ENCODE assay signal across 2 cellular contexts in the genomic region with DNA sequence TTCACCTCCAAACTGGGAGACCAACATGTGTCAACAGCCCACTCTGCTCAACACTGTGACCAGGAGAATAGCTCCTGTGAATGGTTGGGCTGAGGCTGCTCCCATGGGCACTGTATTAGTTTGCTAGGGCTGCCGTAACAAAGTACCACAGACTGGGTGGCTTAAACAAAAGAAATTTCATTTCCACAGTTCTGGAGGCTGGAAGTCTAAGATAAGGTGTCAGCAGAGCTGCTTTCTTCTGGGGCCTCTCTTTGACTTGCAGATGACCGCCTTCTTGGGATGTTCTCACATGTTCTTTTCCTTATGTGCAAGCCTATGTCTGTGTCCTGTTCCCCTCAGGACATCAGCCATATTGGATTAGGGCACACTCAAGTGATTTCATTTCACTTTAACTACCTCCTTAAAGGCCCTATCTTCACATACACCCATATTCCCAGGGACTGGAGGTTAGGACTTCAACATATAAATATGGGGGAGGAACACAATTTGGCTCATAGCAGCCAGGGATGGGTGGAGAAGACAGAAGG.
TF ChIP-seq lines count a peak whose summit lies in the region.

No MANE protein-coding gene starts in this region.

TF ChIP-seq in IMR-90, 13 proteins besides CTCF, POLR2A, EP300 and RAD21:
- no peak for TF ChIP-seq RCOR1 (IDR thresholded peaks at IDR 0.05; ENCODE audit: insufficient replicate concordance, low read length)

TF ChIP-seq in K562, 482 proteins besides CTCF, POLR2A, EP300 and RAD21 (continues in another document):
- TF ChIP-seq, protein P1, sequence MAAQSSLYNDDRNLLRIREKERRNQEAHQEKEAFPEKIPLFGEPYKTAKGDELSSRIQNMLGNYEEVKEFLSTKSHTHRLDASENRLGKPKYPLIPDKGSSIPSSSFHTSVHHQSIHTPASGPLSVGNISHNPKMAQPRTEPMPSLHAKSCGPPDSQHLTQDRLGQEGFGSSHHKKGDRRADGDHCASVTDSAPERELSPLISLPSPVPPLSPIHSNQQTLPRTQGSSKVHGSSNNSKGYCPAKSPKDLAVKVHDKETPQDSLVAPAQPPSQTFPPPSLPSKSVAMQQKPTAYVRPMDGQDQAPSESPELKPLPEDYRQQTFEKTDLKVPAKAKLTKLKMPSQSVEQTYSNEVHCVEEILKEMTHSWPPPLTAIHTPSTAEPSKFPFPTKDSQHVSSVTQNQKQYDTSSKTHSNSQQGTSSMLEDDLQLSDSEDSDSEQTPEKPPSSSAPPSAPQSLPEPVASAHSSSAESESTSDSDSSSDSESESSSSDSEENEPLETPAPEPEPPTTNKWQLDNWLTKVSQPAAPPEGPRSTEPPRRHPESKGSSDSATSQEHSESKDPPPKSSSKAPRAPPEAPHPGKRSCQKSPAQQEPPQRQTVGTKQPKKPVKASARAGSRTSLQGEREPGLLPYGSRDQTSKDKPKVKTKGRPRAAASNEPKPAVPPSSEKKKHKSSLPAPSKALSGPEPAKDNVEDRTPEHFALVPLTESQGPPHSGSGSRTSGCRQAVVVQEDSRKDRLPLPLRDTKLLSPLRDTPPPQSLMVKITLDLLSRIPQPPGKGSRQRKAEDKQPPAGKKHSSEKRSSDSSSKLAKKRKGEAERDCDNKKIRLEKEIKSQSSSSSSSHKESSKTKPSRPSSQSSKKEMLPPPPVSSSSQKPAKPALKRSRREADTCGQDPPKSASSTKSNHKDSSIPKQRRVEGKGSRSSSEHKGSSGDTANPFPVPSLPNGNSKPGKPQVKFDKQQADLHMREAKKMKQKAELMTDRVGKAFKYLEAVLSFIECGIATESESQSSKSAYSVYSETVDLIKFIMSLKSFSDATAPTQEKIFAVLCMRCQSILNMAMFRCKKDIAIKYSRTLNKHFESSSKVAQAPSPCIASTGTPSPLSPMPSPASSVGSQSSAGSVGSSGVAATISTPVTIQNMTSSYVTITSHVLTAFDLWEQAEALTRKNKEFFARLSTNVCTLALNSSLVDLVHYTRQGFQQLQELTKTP (IDR thresholded peaks at IDR 0.05; ENCODE audit: low read depth in 1 of 2, partially characterized antibody in 2 of 2): peak; percentile 54 to 82
- no peak for TF ChIP-seq CSDE1 (IDR thresholded peaks at IDR 0.05)
- peak; percentile 11; the same call in 1 of the 2 replicates for TF ChIP-seq MYC (IDR thresholded peaks at IDR 0.05; ENCODE audit: low read depth, low read length)
- 0 out of 2 replicates have a peak, but pooled peaks have one; percentile 13 for TF ChIP-seq MYC (CRISPR knock-in tag; IDR thresholded peaks at IDR 0.05; ENCODE audit: borderline replicate concordance, low read depth)
- TF ChIP-seq POLR2G (IDR thresholded peaks at IDR 0.05; ENCODE audit: low read depth, low read length): peak; percentile 36; the same call in 1 of the 2 replicates
- peak in 1 of 2 experiments; percentile 66; a peak in 2 of 4 replicates for TF ChIP-seq TBL1XR1 (IDR thresholded peaks at IDR 0.05; ENCODE audit: low read length in 2 of 2)
- TF ChIP-seq YY1 (IDR thresholded peaks at IDR 0.05; ENCODE audit: borderline replicate concordance in 1 of 3, control insufficient read depth in 1 of 3, extremely low read depth in 1 of 3, insufficient read depth in 3 of 3, insufficient read length in 1 of 3, insufficient replicate concordance in 2 of 3, low read depth in 1 of 3, low read length in 2 of 3): peak in 2 of 3 experiments; percentile 32 to 65
- peak; percentile 22; the same call in 1 of the 2 replicates for TF ChIP-seq ETV5 (CRISPR knock-in tag; IDR thresholded peaks at IDR 0.05; ENCODE audit: low read depth)
- TF ChIP-seq EHMT2 (IDR thresholded peaks at IDR 0.05): peak; percentile 47; the same call in 1 of the 2 replicates
- TF ChIP-seq, protein P2, sequence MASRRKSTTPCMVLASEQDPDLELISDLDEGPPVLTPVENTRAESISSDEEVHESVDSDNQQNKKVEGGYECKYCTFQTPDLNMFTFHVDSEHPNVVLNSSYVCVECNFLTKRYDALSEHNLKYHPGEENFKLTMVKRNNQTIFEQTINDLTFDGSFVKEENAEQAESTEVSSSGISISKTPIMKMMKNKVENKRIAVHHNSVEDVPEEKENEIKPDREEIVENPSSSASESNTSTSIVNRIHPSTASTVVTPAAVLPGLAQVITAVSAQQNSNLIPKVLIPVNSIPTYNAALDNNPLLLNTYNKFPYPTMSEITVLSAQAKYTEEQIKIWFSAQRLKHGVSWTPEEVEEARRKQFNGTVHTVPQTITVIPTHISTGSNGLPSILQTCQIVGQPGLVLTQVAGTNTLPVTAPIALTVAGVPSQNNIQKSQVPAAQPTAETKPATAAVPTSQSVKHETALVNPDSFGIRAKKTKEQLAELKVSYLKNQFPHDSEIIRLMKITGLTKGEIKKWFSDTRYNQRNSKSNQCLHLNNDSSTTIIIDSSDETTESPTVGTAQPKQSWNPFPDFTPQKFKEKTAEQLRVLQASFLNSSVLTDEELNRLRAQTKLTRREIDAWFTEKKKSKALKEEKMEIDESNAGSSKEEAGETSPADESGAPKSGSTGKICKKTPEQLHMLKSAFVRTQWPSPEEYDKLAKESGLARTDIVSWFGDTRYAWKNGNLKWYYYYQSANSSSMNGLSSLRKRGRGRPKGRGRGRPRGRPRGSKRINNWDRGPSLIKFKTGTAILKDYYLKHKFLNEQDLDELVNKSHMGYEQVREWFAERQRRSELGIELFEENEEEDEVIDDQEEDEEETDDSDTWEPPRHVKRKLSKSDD (conservative IDR thresholded peaks at IDR 0.05; ENCODE audit: low read length): no peak
- no peak for TF ChIP-seq HIVEP1 (CRISPR knock-in tag; IDR thresholded peaks at IDR 0.05)
- TF ChIP-seq DMBX1 (CRISPR knock-in tag; IDR thresholded peaks at IDR 0.05; ENCODE audit: borderline replicate concordance): 0 out of 2 replicates have a peak, but pooled peaks have one; percentile 17
- TF ChIP-seq ZNF584 (CRISPR knock-in tag; IDR thresholded peaks at IDR 0.05; ENCODE audit: low read depth): peak; percentile 37; the same call in 1 of the 2 replicates
- peak; percentile 25; the same call in 1 of the 2 replicates for TF ChIP-seq ATF7 (IDR thresholded peaks at IDR 0.05)
- TF ChIP-seq, protein P3, sequence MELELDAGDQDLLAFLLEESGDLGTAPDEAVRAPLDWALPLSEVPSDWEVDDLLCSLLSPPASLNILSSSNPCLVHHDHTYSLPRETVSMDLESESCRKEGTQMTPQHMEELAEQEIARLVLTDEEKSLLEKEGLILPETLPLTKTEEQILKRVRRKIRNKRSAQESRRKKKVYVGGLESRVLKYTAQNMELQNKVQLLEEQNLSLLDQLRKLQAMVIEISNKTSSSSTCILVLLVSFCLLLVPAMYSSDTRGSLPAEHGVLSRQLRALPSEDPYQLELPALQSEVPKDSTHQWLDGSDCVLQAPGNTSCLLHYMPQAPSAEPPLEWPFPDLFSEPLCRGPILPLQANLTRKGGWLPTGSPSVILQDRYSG (tag; conservative IDR thresholded peaks at IDR 0.05; ENCODE audit: low read depth): peak; percentile 75; the same call in 1 of the 2 replicates
- no peak for TF ChIP-seq ATF1 (CRISPR knock-in tag; IDR thresholded peaks at IDR 0.05)
- peak; percentile 12; the same call in 1 of the 2 replicates for TF ChIP-seq ATF1 (tag; IDR thresholded peaks at IDR 0.05)
- TF ChIP-seq ZBED1 (IDR thresholded peaks at IDR 0.05): peak; percentile 62; the same call in 1 of the 2 replicates
- TF ChIP-seq HCFC1 (IDR thresholded peaks at IDR 0.05; ENCODE audit: low read depth, low read length): peak; percentile 11; the same call in 1 of the 2 replicates
- TF ChIP-seq SRSF1 (IDR thresholded peaks at IDR 0.05; ENCODE audit: low read depth, low read length): no peak
- TF ChIP-seq HDAC1 (IDR thresholded peaks at IDR 0.05): peak in 1 of 2 experiments; percentile 68; a peak in 3 of 4 replicates
- peak; percentile 47; the same call in 1 of the 2 replicates for TF ChIP-seq ZBTB17 (CRISPR knock-in tag; IDR thresholded peaks at IDR 0.05)
- TF ChIP-seq SOX6 (IDR thresholded peaks at IDR 0.05): peak; percentile 66
- no peak for TF ChIP-seq CHD1 (IDR thresholded peaks at IDR 0.05; ENCODE audit: low read length)
- TF ChIP-seq RCOR1 (IDR thresholded peaks at IDR 0.05; ENCODE audit: borderline replicate concordance in 1 of 2, low read depth in 2 of 2, low read length in 2 of 2): no peak
- TF ChIP-seq, protein P4, sequence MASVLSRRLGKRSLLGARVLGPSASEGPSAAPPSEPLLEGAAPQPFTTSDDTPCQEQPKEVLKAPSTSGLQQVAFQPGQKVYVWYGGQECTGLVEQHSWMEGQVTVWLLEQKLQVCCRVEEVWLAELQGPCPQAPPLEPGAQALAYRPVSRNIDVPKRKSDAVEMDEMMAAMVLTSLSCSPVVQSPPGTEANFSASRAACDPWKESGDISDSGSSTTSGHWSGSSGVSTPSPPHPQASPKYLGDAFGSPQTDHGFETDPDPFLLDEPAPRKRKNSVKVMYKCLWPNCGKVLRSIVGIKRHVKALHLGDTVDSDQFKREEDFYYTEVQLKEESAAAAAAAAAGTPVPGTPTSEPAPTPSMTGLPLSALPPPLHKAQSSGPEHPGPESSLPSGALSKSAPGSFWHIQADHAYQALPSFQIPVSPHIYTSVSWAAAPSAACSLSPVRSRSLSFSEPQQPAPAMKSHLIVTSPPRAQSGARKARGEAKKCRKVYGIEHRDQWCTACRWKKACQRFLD (CRISPR knock-in tag; IDR thresholded peaks at IDR 0.05): peak; percentile 55; the same call in 1 of the 2 replicates
- no peak; the same call in none of the 2 replicates for TF ChIP-seq NBN (IDR thresholded peaks at IDR 0.05; ENCODE audit: low read depth)
- TF ChIP-seq RBBP5 (IDR thresholded peaks at IDR 0.05; ENCODE audit: borderline replicate concordance, insufficient read depth, low read length, poor library complexity, severe bottlenecking): peak; percentile 50
- TF ChIP-seq, protein P5, sequence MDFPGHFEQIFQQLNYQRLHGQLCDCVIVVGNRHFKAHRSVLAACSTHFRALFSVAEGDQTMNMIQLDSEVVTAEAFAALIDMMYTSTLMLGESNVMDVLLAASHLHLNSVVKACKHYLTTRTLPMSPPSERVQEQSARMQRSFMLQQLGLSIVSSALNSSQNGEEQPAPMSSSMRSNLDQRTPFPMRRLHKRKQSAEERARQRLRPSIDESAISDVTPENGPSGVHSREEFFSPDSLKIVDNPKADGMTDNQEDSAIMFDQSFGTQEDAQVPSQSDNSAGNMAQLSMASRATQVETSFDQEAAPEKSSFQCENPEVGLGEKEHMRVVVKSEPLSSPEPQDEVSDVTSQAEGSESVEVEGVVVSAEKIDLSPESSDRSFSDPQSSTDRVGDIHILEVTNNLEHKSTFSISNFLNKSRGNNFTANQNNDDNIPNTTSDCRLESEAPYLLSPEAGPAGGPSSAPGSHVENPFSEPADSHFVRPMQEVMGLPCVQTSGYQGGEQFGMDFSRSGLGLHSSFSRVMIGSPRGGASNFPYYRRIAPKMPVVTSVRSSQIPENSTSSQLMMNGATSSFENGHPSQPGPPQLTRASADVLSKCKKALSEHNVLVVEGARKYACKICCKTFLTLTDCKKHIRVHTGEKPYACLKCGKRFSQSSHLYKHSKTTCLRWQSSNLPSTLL (IDR thresholded peaks at IDR 0.05): peak; percentile 59; the same call in 1 of the 2 replicates
- no peak for TF ChIP-seq HNRNPLL (IDR thresholded peaks at IDR 0.05; ENCODE audit: low read depth, low read length, poor library complexity, severe bottlenecking)
- TF ChIP-seq, protein P6, sequence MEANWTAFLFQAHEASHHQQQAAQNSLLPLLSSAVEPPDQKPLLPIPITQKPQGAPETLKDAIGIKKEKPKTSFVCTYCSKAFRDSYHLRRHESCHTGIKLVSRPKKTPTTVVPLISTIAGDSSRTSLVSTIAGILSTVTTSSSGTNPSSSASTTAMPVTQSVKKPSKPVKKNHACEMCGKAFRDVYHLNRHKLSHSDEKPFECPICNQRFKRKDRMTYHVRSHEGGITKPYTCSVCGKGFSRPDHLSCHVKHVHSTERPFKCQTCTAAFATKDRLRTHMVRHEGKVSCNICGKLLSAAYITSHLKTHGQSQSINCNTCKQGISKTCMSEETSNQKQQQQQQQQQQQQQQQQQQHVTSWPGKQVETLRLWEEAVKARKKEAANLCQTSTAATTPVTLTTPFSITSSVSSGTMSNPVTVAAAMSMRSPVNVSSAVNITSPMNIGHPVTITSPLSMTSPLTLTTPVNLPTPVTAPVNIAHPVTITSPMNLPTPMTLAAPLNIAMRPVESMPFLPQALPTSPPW (CRISPR knock-in tag; IDR thresholded peaks at IDR 0.05): peak; percentile 39
- peak; percentile 77; the same call in 1 of the 2 replicates for TF ChIP-seq ZNF12 (CRISPR knock-in tag; IDR thresholded peaks at IDR 0.05)
- 0 out of 2 replicates have a peak, but pooled peaks have one; percentile 42 for TF ChIP-seq ZNF253 (CRISPR knock-in tag; conservative IDR thresholded peaks at IDR 0.05)
- TF ChIP-seq BRCA1 (IDR thresholded peaks at IDR 0.05): no peak
- TF ChIP-seq BRCA1 (CRISPR knock-in tag; IDR thresholded peaks at IDR 0.05): no peak
- TF ChIP-seq SMAD4 (CRISPR knock-in tag; conservative IDR thresholded peaks at IDR 0.05): 0 out of 2 replicates have a peak, but pooled peaks have one; percentile 9
- 0 out of 2 replicates have a peak, but pooled peaks have one; percentile 22 for TF ChIP-seq NCOA6 (IDR thresholded peaks at IDR 0.05)
- TF ChIP-seq, protein P7, sequence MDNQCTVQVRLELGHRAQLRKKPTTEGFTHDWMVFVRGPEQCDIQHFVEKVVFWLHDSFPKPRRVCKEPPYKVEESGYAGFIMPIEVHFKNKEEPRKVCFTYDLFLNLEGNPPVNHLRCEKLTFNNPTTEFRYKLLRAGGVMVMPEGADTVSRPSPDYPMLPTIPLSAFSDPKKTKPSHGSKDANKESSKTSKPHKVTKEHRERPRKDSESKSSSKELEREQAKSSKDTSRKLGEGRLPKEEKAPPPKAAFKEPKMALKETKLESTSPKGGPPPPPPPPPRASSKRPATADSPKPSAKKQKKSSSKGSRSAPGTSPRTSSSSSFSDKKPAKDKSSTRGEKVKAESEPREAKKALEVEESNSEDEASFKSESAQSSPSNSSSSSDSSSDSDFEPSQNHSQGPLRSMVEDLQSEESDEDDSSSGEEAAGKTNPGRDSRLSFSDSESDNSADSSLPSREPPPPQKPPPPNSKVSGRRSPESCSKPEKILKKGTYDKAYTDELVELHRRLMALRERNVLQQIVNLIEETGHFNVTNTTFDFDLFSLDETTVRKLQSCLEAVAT (IDR thresholded peaks at IDR 0.05): peak in 1 of 2 experiments; percentile 87; a peak in 3 of 4 replicates
- no peak for TF ChIP-seq ZNF146 (CRISPR knock-in tag; IDR thresholded peaks at IDR 0.05; ENCODE audit: unreplicated experiment)
- no peak for TF ChIP-seq JUND (IDR thresholded peaks at IDR 0.05; ENCODE audit: borderline replicate concordance, low read depth, low read length)
- TF ChIP-seq JUND (tag; IDR thresholded peaks at IDR 0.05; ENCODE audit: borderline replicate concordance, low read depth, low read length): no peak; the same call in 2 of the 3 replicates
- TF ChIP-seq ZNF282 (CRISPR knock-in tag; IDR thresholded peaks at IDR 0.05): no peak
- TF ChIP-seq KLF6 (CRISPR knock-in tag; IDR thresholded peaks at IDR 0.05; ENCODE audit: borderline replicate concordance): 0 out of 2 replicates have a peak, but pooled peaks have one; percentile 44
- peak; percentile 19; the same call in 1 of the 2 replicates for TF ChIP-seq STAT5A (IDR thresholded peaks at IDR 0.05; ENCODE audit: borderline replicate concordance, low read length)
- TF ChIP-seq TOE1 (IDR thresholded peaks at IDR 0.05; ENCODE audit: borderline replicate concordance): 0 out of 2 replicates have a peak, but pooled peaks have one; percentile 46
- TF ChIP-seq TOE1 (CRISPR knock-in tag; IDR thresholded peaks at IDR 0.05; ENCODE audit: borderline replicate concordance, low read depth): no peak
- peak; percentile 47; the same call in 1 of the 2 replicates for TF ChIP-seq SMARCE1 (IDR thresholded peaks at IDR 0.05)
- TF ChIP-seq MTA3 (IDR thresholded peaks at IDR 0.05; ENCODE audit: borderline replicate concordance): 0 out of 2 replicates have a peak, but pooled peaks have one; percentile 61
- peak in 1 of 2 experiments; percentile 5; a peak in 1 of 4 replicates for TF ChIP-seq SIN3A (IDR thresholded peaks at IDR 0.05; ENCODE audit: borderline replicate concordance in 2 of 2, control insufficient read depth in 1 of 2, low read depth in 2 of 2, low read length in 2 of 2)
- TF ChIP-seq GABPB2 (CRISPR knock-in tag; conservative IDR thresholded peaks at IDR 0.05): peak; percentile 36; the same call in 1 of the 2 replicates
